Comparison of ENCODE assay signal across 19 cellular contexts in genomic region chr21:44199448-44199847, GRCh38. TPM values are rescaled to one million over a fixed set of nuclear protein-coding genes. Genes with fewer than 3 reads are reported as not detected.
A peak's percentile ranks its signal among the peaks of the same experiment; 100 is the strongest.
DNase-seq lines count a peak whose midpoint lies in the region; TF ChIP-seq lines count a peak whose summit lies in the region.
"Had no signal": no experiment of that assay in that cellular context is flagged by ENCODE, and none has a peak within 500 bp of the region (broad histone marks: within the 10 kb centered on the region; RNA-seq: fewer than 3 reads in every experiment).

No MANE protein-coding gene starts in this region.

- no peak overlapping the region for H3K27ac ChIP-seq in A673 (ENCODE audit: low read depth, low read length, poor library complexity, severe bottlenecking)
- H3K27ac ChIP-seq: 22Rv1; BLaER1 treated with 17β-estradiol and CSF1 and Interleukin-3, amounts not matched to agents 10 nM and 100 nM; body of pancreas had no signal

- intact Hi-C loops in posterior vena cava (cut with DNase I) (no loop called here), A673 (cut with micrococcal nuclease; ENCODE audit: unreplicated experiment) (no loop called here)

- H3K4me3 ChIP-seq in epithelial cell of esophagus (ENCODE audit: low read length): no peak overlapping the region
- no peak overlapping the region for H3K4me3 ChIP-seq in A673 (ENCODE audit: low read depth, low read length, poor library complexity, severe bottlenecking)
- H3K4me3 ChIP-seq: BLaER1 treated with 17β-estradiol and CSF1 and Interleukin-3, amounts not matched to agents 10 nM and 100 nM; body of pancreas had no signal

- POLR2A ChIA-PET in A673 (lab: Charles Lee; ENCODE audit: low non-redundant PET): no interaction called here
- POLR2A ChIA-PET in activated CD4-positive, alpha-beta memory T cell treated with anti-CD3 and anti-CD28 coated beads, Interleukin-2, amount 10 ng/mL, durations not matched to agents 7 days and 5 days (lab: Charles Lee): no interaction called here

- CTCF ChIA-PET in A673 (lab: Charles Lee): no interaction called here
- CTCF ChIA-PET in activated CD4-positive, alpha-beta memory T cell treated with anti-CD3 and anti-CD28 coated beads, Interleukin-2, amount 10 ng/mL, durations not matched to agents 7 days and 5 days (lab: Charles Lee): no interaction called here

- H3K27me3 Mint-ChIP-seq in activated CD4-positive, alpha-beta memory T cell treated with anti-CD3 and anti-CD28 coated beads, Interleukin-2, amount 10 ng/mL, durations not matched to agents 7 days and 5 days: no peaks in the 10 kb centered on the region
- H3K27me3 Mint-ChIP-seq: activated naive CD8-positive, alpha-beta T cell; stimulated activated memory B cell treated with anti-CD40 and anti-IgM and Interleukin-4, amounts not matched to agents 10 μg/mL and 1 μg/mL and 100 μg/mL, for 72 hours; type B pancreatic cell had no signal

- no peaks in the 10 kb centered on the region for H3K4me1 ChIP-seq in A673 (ENCODE audit: insufficient read depth, low read length, poor library complexity, severe bottlenecking)
- H3K4me1 ChIP-seq: body of pancreas had no signal

- H3K36me3 Mint-ChIP-seq in activated CD4-positive, alpha-beta memory T cell treated with anti-CD3 and anti-CD28 coated beads, Interleukin-2, amount 10 ng/mL, durations not matched to agents 7 days and 5 days (ENCODE audit: low read depth): no peaks in the 10 kb centered on the region
- H3K36me3 Mint-ChIP-seq: activated naive CD8-positive, alpha-beta T cell; stimulated activated memory B cell treated with anti-CD40 and anti-IgM and Interleukin-4, amounts not matched to agents 10 μg/mL and 1 μg/mL and 100 μg/mL, for 72 hours; type B pancreatic cell had no signal

- H3K36me3 ChIP-seq in A673 (ENCODE audit: insufficient read depth, low read length, poor library complexity, severe bottlenecking): no peaks in the 10 kb centered on the region
- H3K36me3 ChIP-seq: BLaER1 treated with 17β-estradiol and CSF1 and Interleukin-3, amounts not matched to agents 10 nM and 100 nM had no signal

- no TSS peak for BruUV-seq in A673 (replicated peaks; lab: Mats Ljungman, UMichigan)

- H3K4me3 Mint-ChIP-seq in activated CD4-positive, alpha-beta memory T cell treated with anti-CD3 and anti-CD28 coated beads, Interleukin-2, amount 10 ng/mL, durations not matched to agents 7 days and 5 days: no peak overlapping the region
- H3K4me3 Mint-ChIP-seq: activated naive CD8-positive, alpha-beta T cell; activated T-cell treated with anti-CD3 and anti-CD28 coated beads, Interleukin-2, amount 50 U/mL, for 4 hours; stimulated activated memory B cell treated with anti-CD40 and anti-IgM and Interleukin-4, amounts not matched to agents 10 μg/mL and 1 μg/mL and 100 μg/mL, for 72 hours; type B pancreatic cell had no signal

- DNase-seq in DMS53 (lab: John Stamatoyannopoulos, UW) (peak; percentile 20), DMS53 treated with DMSO at 0.1 percent for 48 hours (lab: John Stamatoyannopoulos, UW; ENCODE audit: unreplicated experiment) (no peak), NCI-H526 (lab: John Stamatoyannopoulos, UW) (peak; percentile 80 to 89), epithelial cell of esophagus (ENCODE audit: low read depth) (peak; percentile 0), posterior vena cava (ENCODE audit: low spot score) (peak; percentile 38), NCI-H1417 treated with DMSO at 0.1 percent for 48 hours (lab: John Stamatoyannopoulos, UW) (no peak), A673 (ENCODE audit: low spot score) (no peak)
- no peak for DNase-seq in activated CD4-positive, alpha-beta memory T cell treated with anti-CD3 and anti-CD28 coated beads, Interleukin-2, amount 10 ng/mL, durations not matched to agents 7 days and 5 days
- DNase-seq: activated T-cell treated with anti-CD3 and anti-CD28 coated beads, Interleukin-2, amount 50 U/mL, for 4 hours; body of pancreas; cortex of kidney; DMS 273 treated with DMSO at 0.1 percent for 48 hours; foreskin melanocyte; NCI-H1930 had no signal

- H3K9me3 Mint-ChIP-seq in activated CD4-positive, alpha-beta memory T cell treated with anti-CD3 and anti-CD28 coated beads, Interleukin-2, amount 10 ng/mL, durations not matched to agents 7 days and 5 days: no peaks in the 10 kb centered on the region
- H3K9me3 Mint-ChIP-seq: activated T-cell treated with anti-CD3 and anti-CD28 coated beads, Interleukin-2, amount 50 U/mL, for 4 hours; stimulated activated memory B cell treated with anti-CD40 and anti-IgM and Interleukin-4, amounts not matched to agents 10 μg/mL and 1 μg/mL and 100 μg/mL, for 72 hours; type B pancreatic cell had no signal

- no peak for TF ChIP-seq CTCF in epithelial cell of esophagus (IDR thresholded peaks at IDR 0.05; ENCODE audit: insufficient read depth, low read depth, low read length, missing control alignments)
- TF ChIP-seq CTCF in A673 (conservative IDR thresholded peaks at IDR 0.05; ENCODE audit: low read depth, low read length): no peak

- H3K9me3 ChIP-seq in A673 (ENCODE audit: low read depth, low read length, poor library complexity, severe bottlenecking): no peaks in the 10 kb centered on the region
- H3K9me3 ChIP-seq: BLaER1 treated with 17β-estradiol and CSF1 and Interleukin-3, amounts not matched to agents 10 nM and 100 nM; body of pancreas had no signal

- no peak overlapping the region for H3K27ac Mint-ChIP-seq in activated CD4-positive, alpha-beta memory T cell treated with anti-CD3 and anti-CD28 coated beads, Interleukin-2, amount 10 ng/mL, durations not matched to agents 7 days and 5 days
- H3K27ac Mint-ChIP-seq: activated naive CD8-positive, alpha-beta T cell; stimulated activated memory B cell treated with anti-CD40 and anti-IgM and Interleukin-4, amounts not matched to agents 10 μg/mL and 1 μg/mL and 100 μg/mL, for 72 hours; type B pancreatic cell had no signal

- peaks cover 8% of the 10 kb centered on the region for H3K4me1 Mint-ChIP-seq in activated CD4-positive, alpha-beta memory T cell treated with anti-CD3 and anti-CD28 coated beads, Interleukin-2, amount 10 ng/mL, durations not matched to agents 7 days and 5 days

- H3K27me3 ChIP-seq in A673 (replicated peaks; ENCODE audit: insufficient read depth, low read depth, low read length, poor library complexity): no peaks in the 10 kb centered on the region
- H3K27me3 ChIP-seq: BLaER1 treated with 17β-estradiol and CSF1 and Interleukin-3, amounts not matched to agents 10 nM and 100 nM; body of pancreas had no signal

RNA-seq across cellular contexts. Expression of gene ICOSLG, which starts 41.3 kb away (rescaled TPM):
- total RNA-seq in posterior vena cava: 1 to 10 TPM; 1.5 to 2.8 TPM
- total RNA-seq in A673 (2021): 0.69 and 1.3 TPM in 2 replicates
- total RNA-seq in activated CD4-positive, alpha-beta memory T cell treated with anti-CD3 and anti-CD28 coated beads, Interleukin-2, amount 10 ng/mL, durations not matched to agents 7 days and 5 days: 1 to 10 TPM; 6.1 to 6.6 TPM

Comparison
In these comparisons a context has a peak if more than half of its experiments do, and no peak if none do; other contexts are left out.
1. DNase-seq: peak in DMS53 (single experiment), NCI-H526 (2 of 2), epithelial cell of esophagus (single experiment) and posterior vena cava (single experiment); none in DMS53 treated with DMSO at 0.1 percent for 48 hours (single experiment), NCI-H1417 treated with DMSO at 0.1 percent for 48 hours (single experiment), A673 (single experiment) and activated CD4-positive, alpha-beta memory T cell treated with anti-CD3 and anti-CD28 coated beads, Interleukin-2, amount 10 ng/mL, durations not matched to agents 7 days and 5 days (single experiment).